22 cellular contexts compared by ENCODE assay signal in genomic region chr13:43293986-43294880, GRCh38.
"Had no signal": no experiment of that assay in that cellular context is flagged by ENCODE, and none has a peak within 500 bp of the region (broad histone marks: within the 10 kb centered on the region; RNA-seq: fewer than 3 reads in every experiment).

No MANE protein-coding gene starts in this region.

- ATAC-seq: T-helper 17 cell had no signal

- DNase-seq: activated B cell treated with CpG ODN at 0.5 μM for 24 hours; activated CD4-positive, alpha-beta memory T cell treated with anti-CD3 and anti-CD28 coated beads for 36 hours; activated CD4-positive, alpha-beta T cell treated with anti-CD3 and anti-CD28 coated beads, Interleukin-2, amount 10 ng/mL, durations not matched to agents 7 days and 5 days; activated CD8-positive, alpha-beta memory T cell treated with anti-CD3 and anti-CD28 coated beads for 24 hours; activated gamma-delta T cell; activated naive CD4-positive, alpha-beta T cell treated with anti-CD3 and anti-CD28 coated beads for 36 hours; activated T-cell treated with anti-CD3 and anti-CD28 coated beads for 4 hours; activated T-cell treated with anti-CD3 and anti-CD28 coated beads, Interleukin-2, amount 50 U/mL, for 48 hours; amygdala; cerebellar nuclear complex; KG1; NCI-H1048; NCI-H146; NCI-H187 treated with DMSO at 0.1 percent for 48 hours; NCI-H2081 treated with DMSO at 0.1 percent for 48 hours; NCI-H226; NCI-H510A; SHP77 treated with DMSO at 0.1 percent for 48 hours; T-helper 17 cell; T-helper 9 cell had no signal

- FAIRE-seq: RCC 7860, TTC549 had no signal
